ENCODE assay signal across 8 cellular contexts in genomic region chr17:76739568-76740115, GRCh38. TPM values are rescaled to one million over a fixed set of nuclear protein-coding genes. Genes with fewer than 3 reads are reported as not detected.
DNase-seq lines count a peak whose midpoint lies in the region; ATAC-seq, FAIRE-seq and TF ChIP-seq lines count a peak whose summit lies in the region.
"Not testable (repeated sequence)": the region's sequence is repeated elsewhere in the genome, so short reads cannot be mapped to it uniquely, and the experiment has no call there.

No MANE protein-coding gene starts in this region.

- H3K27ac Mint-ChIP-seq in T-helper 17 cell: peak overlapping the region; percentile 29

- not testable (repeated sequence) for H3K27me3 Mint-ChIP-seq in T-helper 17 cell

- H3K79me2 ChIP-seq in Loucy (ENCODE audit: insufficient read depth, low read length) (peaks cover 58% of the 10 kb centered on the region), mammary epithelial cell (ENCODE audit: insufficient read depth, low read length) (peaks cover 46% of the 10 kb centered on the region), keratinocyte (ENCODE audit: control insufficient read depth, insufficient read depth, low read length) (peaks cover 33% of the 10 kb centered on the region)

- peaks cover 13 to 24% (median 20%) of the 10 kb centered on the region in 11 experiments; a peak in 21 of 22 replicates for H4K20me1 ChIP-seq in BLaER1 treated with 17β-estradiol and CSF1 and Interleukin-3, amounts not matched to agents 10 nM and 100 nM
- peaks cover 31% of the 10 kb centered on the region for H4K20me1 ChIP-seq in Loucy (ENCODE audit: insufficient read depth, low read length, poor library complexity, severe bottlenecking)
- H4K20me1 ChIP-seq in mammary epithelial cell (ENCODE audit: insufficient read depth, low read length); keratinocyte (ENCODE audit: control insufficient read depth, extremely low read depth, insufficient read depth, low read length): not testable (repeated sequence)

- ATAC-seq in T-helper 17 cell, gastroesophageal sphincter, psoas muscle: not testable (repeated sequence)

- not testable (repeated sequence) for DNase-seq in T-helper 17 cell; mammary epithelial cell; keratinocyte (ENCODE audit: low read depth, low spot score); psoas muscle; tibial artery

- not testable (repeated sequence) for H3K4me3 ChIP-seq in BLaER1 treated with 17β-estradiol and CSF1 and Interleukin-3, amounts not matched to agents 10 nM and 100 nM; mammary epithelial cell (replicated peaks in 1 of 3; ENCODE audit: insufficient read depth in 1 of 3, low read depth in 2 of 3, low read length in 3 of 3); gastroesophageal sphincter; keratinocyte (ENCODE audit: control insufficient read depth in 2 of 3, extremely low read depth in 1 of 3, insufficient read depth in 2 of 3, low read depth in 1 of 3, low read length in 3 of 3); tibial artery
- H3K4me3 ChIP-seq in Loucy (ENCODE audit: low read length, poor library complexity, severe bottlenecking): peak overlapping the region; percentile 98
- H3K4me3 ChIP-seq in psoas muscle: peak overlapping the region; percentile 72

- FAIRE-seq in keratinocyte (lab: Jason Lieb, UNC): not testable (repeated sequence)

- peaks cover 33% of the 10 kb centered on the region for H3K4me1 Mint-ChIP-seq in T-helper 17 cell

- not testable (repeated sequence) for H3K27ac ChIP-seq in BLaER1 treated with 17β-estradiol and CSF1 and Interleukin-3, amounts not matched to agents 10 nM and 100 nM; mammary epithelial cell (ENCODE audit: insufficient read depth, low read depth, low read length); keratinocyte (ENCODE audit: control insufficient read depth, insufficient read depth, low read length)
- peak overlapping the region; percentile 70 to 99 (median 90) for H3K27ac ChIP-seq in gastroesophageal sphincter
- peak overlapping the region; percentile 89 for H3K27ac ChIP-seq in psoas muscle
- peak overlapping the region; percentile 74 to 97 for H3K27ac ChIP-seq in tibial artery

- WGBS in mammary epithelial cell (ENCODE audit: low coverage, missing lambda C conversion rate): 95% methylated on average over 17 of the region's 17 CpGs
- 78 to 87% methylated on average over 10 to 17 of the region's 17 CpGs for WGBS in gastroesophageal sphincter (ENCODE audit: low coverage in 1 of 2), 2 donors
- 56 to 83% (median 68%) methylated on average over 17 of the region's 17 CpGs for WGBS in psoas muscle, 3 donors

- BruUV-seq in mammary epithelial cell (replicated peaks; lab: Mats Ljungman, UMichigan): not testable (repeated sequence)

- not testable (repeated sequence) for H2AFZ ChIP-seq in Loucy (ENCODE audit: low read length); mammary epithelial cell (ENCODE audit: low read depth, low read length); keratinocyte (ENCODE audit: control insufficient read depth, low read length)

- peaks cover 14 to 27% (median 22%) of the 10 kb centered on the region in 10 experiments for H3K4me1 ChIP-seq in BLaER1 treated with 17β-estradiol and CSF1 and Interleukin-3, amounts not matched to agents 10 nM and 100 nM
- H3K4me1 ChIP-seq in Loucy (ENCODE audit: insufficient read depth, low read length, poor library complexity, severe bottlenecking) (peaks cover 41% of the 10 kb centered on the region), gastroesophageal sphincter (peaks cover 3 to 48% (median 22%) of the 10 kb centered on the region in 3 donors), keratinocyte (ENCODE audit: control insufficient read depth, extremely low read depth, insufficient read depth, low read length) (peaks cover 15% of the 10 kb centered on the region), psoas muscle (peaks cover 52% of the 10 kb centered on the region), tibial artery (peaks cover 0 to 39% (median 30%) of the 10 kb centered on the region in 4 donors)
- not testable (repeated sequence) for H3K4me1 ChIP-seq in mammary epithelial cell (ENCODE audit: insufficient read depth, low read length)

- TF ChIP-seq EP300 in gastroesophageal sphincter (IDR thresholded peaks at IDR 0.05): not testable (repeated sequence)

- not testable (repeated sequence) for H3K4me3 Mint-ChIP-seq in T-helper 17 cell

- peaks cover 34 to 59% (median 47%) of the 10 kb centered on the region in 11 experiments for H3K36me3 ChIP-seq in BLaER1 treated with 17β-estradiol and CSF1 and Interleukin-3, amounts not matched to agents 10 nM and 100 nM
- H3K36me3 ChIP-seq in Loucy (ENCODE audit: insufficient read depth, low read length) (peaks cover 29% of the 10 kb centered on the region), mammary epithelial cell (ENCODE audit: insufficient read depth, low read length) (peaks cover 21% of the 10 kb centered on the region), gastroesophageal sphincter (peaks cover 6 to 45% of the 10 kb centered on the region in 2 donors), keratinocyte (ENCODE audit: control insufficient read depth in 2 of 2, extremely low read depth in 1 of 2, insufficient read depth in 2 of 2, low read length in 2 of 2) (peaks cover 12 to 17% of the 10 kb centered on the region in 2 experiments), psoas muscle (ENCODE audit: insufficient read depth in 1 of 2, low read depth in 1 of 2) (peaks cover 6 to 50% of the 10 kb centered on the region in 2 donors), tibial artery (peaks cover 15 to 42% (median 34%) of the 10 kb centered on the region in 3 donors)

- not testable (repeated sequence) for H3K9me2 ChIP-seq in Loucy (replicated peaks; ENCODE audit: low read depth, low read length)

- intact Hi-C loops in mammary epithelial cell (cut with micrococcal nuclease); psoas muscle (cut with DNase I): not testable (repeated sequence)
- intact Hi-C loops in tibial artery (cut with DNase I; ENCODE audit: low total_unique reads): loop anchor here (10.0 kb wide), 1 partner anchor 1225 kb away; the partner anchor contains the start of genes CASKIN2 and TSEN54

- in situ Hi-C loops in mammary epithelial cell (cut with MboI; ENCODE audit: low sequenced_read_pairs in 2 of 2): not testable (repeated sequence)

- TF ChIP-seq CTCF in Loucy (conservative IDR thresholded peaks at IDR 0.05; ENCODE audit: low read length); mammary epithelial cell (conservative IDR thresholded peaks at IDR 0.05 in 1 of 2, IDR thresholded peaks at IDR 0.05 in 1 of 2; ENCODE audit: extremely low read depth in 1 of 2, insufficient read depth in 1 of 2, low read depth in 1 of 2, low read length in 2 of 2); gastroesophageal sphincter (IDR thresholded peaks at IDR 0.05); keratinocyte (optimal IDR thresholded peaks at IDR 0.05 in 1 of 3, IDR thresholded peaks at IDR 0.05 in 1 of 3, conservative IDR thresholded peaks at IDR 0.05 in 1 of 3; ENCODE audit: extremely low read depth in 1 of 3, insufficient read depth in 2 of 3, low read length in 3 of 3); psoas muscle (IDR thresholded peaks at IDR 0.05); tibial artery (IDR thresholded peaks at IDR 0.05): not testable (repeated sequence)

- not testable (repeated sequence) for H3F3A ChIP-seq in Loucy (ENCODE audit: low read depth)

- CTCF ChIA-PET in mammary epithelial cell (lab: Charles Lee; ENCODE audit: low non-redundant PET): not testable (repeated sequence)

- dilution Hi-C loops in mammary epithelial cell (cut with HindIII; ENCODE audit: low sequenced_read_pairs): loop anchor here (5.0 kb wide), 1 partner anchor 308 kb away; no protein-coding TSS in a partner anchor
- dilution Hi-C loops in keratinocyte (cut with MboI; ENCODE audit: extremely low pct_ligation_motif_present, low sequenced_read_pairs): not testable (repeated sequence)

- H3K9ac ChIP-seq in BLaER1 treated with 17β-estradiol and CSF1 and Interleukin-3, amounts not matched to agents 10 nM and 100 nM: peak overlapping the region in 2 of 11 experiments; percentile 81 to 100; a peak in 2 of 22 replicates
- peak overlapping the region; percentile 91 for H3K9ac ChIP-seq in Loucy (ENCODE audit: low read depth, low read length, poor library complexity, severe bottlenecking)
- H3K9ac ChIP-seq in mammary epithelial cell (ENCODE audit: insufficient read depth, low read length); keratinocyte (ENCODE audit: control insufficient read depth, extremely low read depth, insufficient read depth, low read length): not testable (repeated sequence)

- not testable (repeated sequence) for H3K27me3 ChIP-seq in BLaER1 treated with 17β-estradiol and CSF1 and Interleukin-3, amounts not matched to agents 10 nM and 100 nM; mammary epithelial cell (ENCODE audit: insufficient read depth, low read length); gastroesophageal sphincter; keratinocyte (ENCODE audit: control insufficient read depth, extremely low read depth, insufficient read depth, low read length); psoas muscle (ENCODE audit: insufficient read depth in 3 of 3, low read length in 2 of 3); tibial artery
- peaks cover 19% of the 10 kb centered on the region for H3K27me3 ChIP-seq in Loucy (ENCODE audit: insufficient read depth, low read length, poor library complexity, severe bottlenecking)

- not testable (repeated sequence) for TF ChIP-seq POLR2A in gastroesophageal sphincter (IDR thresholded peaks at IDR 0.05)

- H3K4me2 ChIP-seq in BLaER1 treated with 17β-estradiol and CSF1 and Interleukin-3, amounts not matched to agents 10 nM and 100 nM: peak overlapping the region; percentile 79 to 97 (median 91); a peak in 19 of 22 replicates
- peak overlapping the region; percentile 91 for H3K4me2 ChIP-seq in Loucy (ENCODE audit: low read depth, low read length, poor library complexity, severe bottlenecking)
- peak overlapping the region; percentile 90 for H3K4me2 ChIP-seq in mammary epithelial cell (ENCODE audit: insufficient read depth, low read depth, low read length)
- H3K4me2 ChIP-seq in keratinocyte (ENCODE audit: control insufficient read depth, extremely low read depth, insufficient read depth, low read depth, low read length): peak overlapping the region; percentile 98

- not testable (repeated sequence) for H3K9me1 ChIP-seq in keratinocyte (ENCODE audit: control insufficient read depth, extremely low read depth, insufficient read depth, low read length)

- H3K9me3 ChIP-seq in BLaER1 treated with 17β-estradiol and CSF1 and Interleukin-3, amounts not matched to agents 10 nM and 100 nM (replicated peaks in 1 of 11); Loucy (ENCODE audit: insufficient read depth, low read depth, low read length); T-helper 17 cell (ENCODE audit: control insufficient read depth, low read length, poor library complexity, severe bottlenecking); mammary epithelial cell (replicated peaks; ENCODE audit: insufficient read depth, low read length); gastroesophageal sphincter; keratinocyte (ENCODE audit: control insufficient read depth, low read depth, low read length); psoas muscle; tibial artery: not testable (repeated sequence)

- H3K36me3 Mint-ChIP-seq in T-helper 17 cell (ENCODE audit: low read depth): not testable (repeated sequence)

RNA-seq across cellular contexts. Expression of gene MFSD11, which starts 1.7 kb away (rescaled TPM):
- total RNA-seq in T-helper 17 cell (10 to 100 TPM; 29.4 to 36.7 TPM), mammary epithelial cell (10 to 100 TPM; 18.3 to 38.5 TPM), gastroesophageal sphincter (10 to 100 TPM; 18.4 to 27.8 (median 20.9) TPM), psoas muscle (10 to 100 TPM; 18.7 to 26.5 (median 22.0) TPM)
- polyA plus RNA-seq in mammary epithelial cell (13.2 TPM), keratinocyte (14.6 to 17.6 TPM (median 15.2 TPM) in 3 replicates), psoas muscle (10 to 100 TPM; 10.1 to 27.4 (median 10.3) TPM)
- polyA minus RNA-seq in mammary epithelial cell (30.9 TPM), keratinocyte (14.2 to 26.0 TPM (median 14.8 TPM) in 3 replicates)
- 11.9 TPM for polyA plus RNA-seq in keratinocyte (2011; ENCODE audit: low read depth)
- 7.7 and 12.8 TPM in 2 replicates for polyA plus RNA-seq in keratinocyte (2011; cell fraction: cytosol; rRNA removed)
- 24.4 and 27.0 TPM in 2 replicates for polyA plus RNA-seq in keratinocyte (2011; cell fraction: nucleus; rRNA removed)
- polyA plus RNA-seq in keratinocyte (2012; ENCODE audit: low replicate concordance): 10.3 and 16.5 TPM in 2 replicates
- polyA minus RNA-seq in keratinocyte (2011; cell fraction: cytosol; rRNA and poly(A)+ RNA removed): 4.8 TPM
- polyA minus RNA-seq in keratinocyte (2011; cell fraction: nucleus; rRNA and poly(A)+ RNA removed): 27.2 and 29.7 TPM in 2 replicates

RNA-seq across cellular contexts. Expression of gene SRSF2, which starts 2.5 kb away (rescaled TPM):
- total RNA-seq in T-helper 17 cell (100 to 1,000 TPM; 351 to 393 TPM), mammary epithelial cell (100 to 1,000 TPM; 110 to 196 TPM), gastroesophageal sphincter (100 to 1,000 TPM; 106 to 194 (median 148) TPM), psoas muscle (100 to 1,000 TPM in 2 of 4 donors, 10 to 100 TPM in 2; 57.9 to 128 (median 90.6) TPM)
- polyA plus RNA-seq in mammary epithelial cell (221 TPM), keratinocyte (161 to 249 TPM (median 197 TPM) in 3 replicates), psoas muscle (100 to 1,000 TPM in 2 of 3 donors, 10 to 100 TPM in 1; 81.9 to 135 (median 118) TPM)
- polyA minus RNA-seq in mammary epithelial cell (226 TPM), keratinocyte (54.3 to 75.8 TPM (median 70.4 TPM) in 3 replicates)
- 84.2 TPM for polyA plus RNA-seq in keratinocyte (2011; ENCODE audit: low read depth)
- 112 and 144 TPM in 2 replicates for polyA plus RNA-seq in keratinocyte (2011; cell fraction: cytosol; rRNA removed)
- 291 and 392 TPM in 2 replicates for polyA plus RNA-seq in keratinocyte (2011; cell fraction: nucleus; rRNA removed)
- 141 and 174 TPM in 2 replicates for polyA plus RNA-seq in keratinocyte (2012; ENCODE audit: low replicate concordance)
- 215 TPM for polyA minus RNA-seq in keratinocyte (2011; cell fraction: cytosol; rRNA and poly(A)+ RNA removed)
- 166 and 224 TPM in 2 replicates for polyA minus RNA-seq in keratinocyte (2011; cell fraction: nucleus; rRNA and poly(A)+ RNA removed)

RNA-seq across cellular contexts. Expression of gene METTL23, which starts 13.0 kb away (rescaled TPM):
- total RNA-seq in T-helper 17 cell (10 to 100 TPM; 35.1 to 36.2 TPM), mammary epithelial cell (10 to 100 TPM; 18.2 to 27.7 TPM), gastroesophageal sphincter (10 to 100 TPM; 19.2 to 52.6 (median 25.1) TPM), psoas muscle (10 to 100 TPM; 19.0 to 27.0 (median 24.3) TPM)
- polyA plus RNA-seq in mammary epithelial cell (38.3 TPM), keratinocyte (32.3 to 48.3 TPM (median 37.6 TPM) in 3 replicates), psoas muscle (10 to 100 TPM; 30.8 to 54.0 (median 36.5) TPM)
- polyA minus RNA-seq in mammary epithelial cell (19.5 TPM), keratinocyte (5.5 to 22.8 TPM (median 12.5 TPM) in 3 replicates)
- 25.5 TPM for polyA plus RNA-seq in keratinocyte (2011; ENCODE audit: low read depth)
- polyA plus RNA-seq in keratinocyte (2011; cell fraction: cytosol; rRNA removed): 29.6 and 46.7 TPM in 2 replicates
- polyA plus RNA-seq in keratinocyte (2011; cell fraction: nucleus; rRNA removed): 33.2 and 35.7 TPM in 2 replicates
- 26.7 and 26.9 TPM in 2 replicates for polyA plus RNA-seq in keratinocyte (2012; ENCODE audit: low replicate concordance)
- 13.2 TPM for polyA minus RNA-seq in keratinocyte (2011; cell fraction: cytosol; rRNA and poly(A)+ RNA removed)
- 7.7 and 11.8 TPM in 2 replicates for polyA minus RNA-seq in keratinocyte (2011; cell fraction: nucleus; rRNA and poly(A)+ RNA removed)

RNA-seq across cellular contexts. Expression of gene JMJD6, which starts 13.2 kb away (rescaled TPM):
- 100 to 1,000 TPM; 124 to 137 TPM for total RNA-seq in T-helper 17 cell
- 10 to 100 TPM; 10.3 to 22.2 TPM for total RNA-seq in mammary epithelial cell
- polyA plus RNA-seq in mammary epithelial cell: 14.4 TPM
- 25.0 TPM for polyA minus RNA-seq in mammary epithelial cell
- 10 to 100 TPM; 39.0 to 53.8 (median 47.2) TPM for total RNA-seq in gastroesophageal sphincter
- polyA plus RNA-seq in keratinocyte: 11.0 to 14.6 TPM (median 12.0 TPM) in 3 replicates
- polyA plus RNA-seq in keratinocyte (2011; ENCODE audit: low read depth): 27.7 TPM
- 8.1 and 10.9 TPM in 2 replicates for polyA plus RNA-seq in keratinocyte (2011; cell fraction: cytosol; rRNA removed)
- polyA plus RNA-seq in keratinocyte (2011; cell fraction: nucleus; rRNA removed): 19.0 and 23.1 TPM in 2 replicates
- polyA plus RNA-seq in keratinocyte (2012; ENCODE audit: low replicate concordance): 28.4 and 34.2 TPM in 2 replicates
- 4.6 to 20.5 TPM (median 6.6 TPM) in 3 replicates for polyA minus RNA-seq in keratinocyte
- polyA minus RNA-seq in keratinocyte (2011; cell fraction: cytosol; rRNA and poly(A)+ RNA removed): 10.4 TPM
- 4.7 and 8.1 TPM in 2 replicates for polyA minus RNA-seq in keratinocyte (2011; cell fraction: nucleus; rRNA and poly(A)+ RNA removed)
- 10 to 100 TPM; 30.8 to 61.9 (median 53.6) TPM for total RNA-seq in psoas muscle
- polyA plus RNA-seq in psoas muscle: 10 to 100 TPM; 32.3 to 81.9 (median 51.6) TPM

RNA-seq across cellular contexts. Expression of gene MXRA7, which starts 28.9 kb away (rescaled TPM):
- total RNA-seq in T-helper 17 cell: 1 to 10 TPM; 5.7 to 8.0 TPM
- 100 to 1,000 TPM; 116 to 183 TPM for total RNA-seq in mammary epithelial cell
- 59.5 TPM for polyA plus RNA-seq in mammary epithelial cell
- 144 TPM for polyA minus RNA-seq in mammary epithelial cell
- 100 to 1,000 TPM; 333 to 451 (median 412) TPM for total RNA-seq in gastroesophageal sphincter
- polyA plus RNA-seq in keratinocyte: 113 to 118 TPM (median 114 TPM) in 3 replicates
- 33.4 TPM for polyA plus RNA-seq in keratinocyte (2011; ENCODE audit: low read depth)
- polyA plus RNA-seq in keratinocyte (2011; cell fraction: cytosol; rRNA removed): 123 and 172 TPM in 2 replicates
- 70.8 and 71.4 TPM in 2 replicates for polyA plus RNA-seq in keratinocyte (2011; cell fraction: nucleus; rRNA removed)
- polyA plus RNA-seq in keratinocyte (2012; ENCODE audit: low replicate concordance): 85.9 and 96.7 TPM in 2 replicates
- 64.9 to 161 TPM (median 87.3 TPM) in 3 replicates for polyA minus RNA-seq in keratinocyte
- polyA minus RNA-seq in keratinocyte (2011; cell fraction: cytosol; rRNA and poly(A)+ RNA removed): 82.7 TPM
- 21.7 and 52.1 TPM in 2 replicates for polyA minus RNA-seq in keratinocyte (2011; cell fraction: nucleus; rRNA and poly(A)+ RNA removed)
- total RNA-seq in psoas muscle: 10 to 100 TPM; 40.8 to 75.1 (median 52.0) TPM
- polyA plus RNA-seq in psoas muscle: 10 to 100 TPM; 34.6 to 43.2 (median 37.6) TPM
